Comparison of ENCODE assay signal across 8 cellular contexts in genomic region chr14:74019408-74019714, GRCh38. TPM values are rescaled to one million over a fixed set of nuclear protein-coding genes. Genes with fewer than 3 reads are reported as not detected.
A peak's percentile ranks its signal among the peaks of the same experiment; 100 is the strongest.
DNase-seq lines count a peak whose midpoint lies in the region; ATAC-seq and TF ChIP-seq lines count a peak whose summit lies in the region.

No MANE protein-coding gene starts in this region.

- H3K9me3 Mint-ChIP-seq in memory B cell = no peaks in the 10 kb centered on the region

- intact Hi-C loops in left ventricle myocardium inferior (cut with micrococcal nuclease) (no loop called here), Right ventricle myocardium inferior (cut with DNase I) (loop anchor here (1.0 to 2.0 kb wide), 2 partner anchors 65 to 69 kb away; partner anchors contain the start of genes ALDH6A1, COQ6, FAM161B and LIN52)

- no peaks in the 10 kb centered on the region for H3K36me3 Mint-ChIP-seq in memory B cell

- peaks cover 4% of the 10 kb centered on the region for H3K36me3 ChIP-seq in left ventricle myocardium inferior

- peaks cover 23% of the 10 kb centered on the region for H3K4me1 ChIP-seq in left ventricle myocardium inferior

- in situ Hi-C loops in astrocyte of the spinal cord (cut with HindIII; ENCODE audit: low sequenced_read_pairs) = no loop called here

- no peak for DNase-seq in left ventricle myocardium inferior
- no peak for DNase-seq in Right ventricle myocardium inferior (ENCODE audit: missing footprints)
- no peak for DNase-seq in astrocyte of the spinal cord (ENCODE audit: low read depth, low spot score)
- no peak for DNase-seq in memory B cell (ENCODE audit: low spot score in 2 of 2)
- no peak for DNase-seq in MV-4-11 (lab: John Stamatoyannopoulos, UW)
- no peak for DNase-seq in activated effector memory CD4-positive, alpha-beta T cell treated with anti-CD3 and anti-CD28 coated beads, Interleukin-2, amount 50 U/mL, for 16 hours
- DNase-seq in NCI-H2081 treated with DMSO at 0.1 percent for 48 hours (lab: John Stamatoyannopoulos, UW) = no peak

- H3K27ac ChIP-seq in left ventricle myocardium inferior (replicated peaks) = peak overlapping the region; percentile 99

- no peaks in the 10 kb centered on the region for H3K27me3 Mint-ChIP-seq in memory B cell

- peak overlapping the region; percentile 93 for H3K27ac Mint-ChIP-seq in memory B cell

- H3K4me3 ChIP-seq in left ventricle myocardium inferior (peak overlapping the region; percentile 98), astrocyte of the spinal cord (ENCODE audit: low read depth, low read length) (peak overlapping the region; percentile 87)

- peak overlapping the region; percentile 95 for H3K4me3 Mint-ChIP-seq in memory B cell

- peaks cover 7% of the 10 kb centered on the region for H3K4me1 Mint-ChIP-seq in memory B cell

- H3K27me3 ChIP-seq in left ventricle myocardium inferior (ENCODE audit: low read depth) = no peaks in the 10 kb centered on the region

- no peak for TF ChIP-seq CTCF in left ventricle myocardium inferior (IDR thresholded peaks at IDR 0.05; ENCODE audit: borderline replicate concordance)
- TF ChIP-seq CTCF in astrocyte of the spinal cord (IDR thresholded peaks at IDR 0.05; ENCODE audit: low read depth, low read length) = no peak

- ATAC-seq in Right ventricle myocardium inferior = no peak
- no peak for ATAC-seq in memory B cell (ENCODE audit: low read depth)
- no peak for ATAC-seq in GM18867 (IDR thresholded peaks at IDR 0.05; ENCODE audit: unreplicated experiment)

- no peaks in the 10 kb centered on the region for H3K9me3 ChIP-seq in left ventricle myocardium inferior (replicated peaks)

RNA-seq across cellular contexts. Expression of gene BBOF1, which starts 0.2 kb away (rescaled TPM):
- total RNA-seq in left ventricle myocardium inferior = 3.8 TPM
- total RNA-seq in Right ventricle myocardium inferior = 3.0 TPM

RNA-seq across cellular contexts. Expression of gene ENTPD5, which starts 0.3 kb away (rescaled TPM):
- total RNA-seq in left ventricle myocardium inferior (6.3 TPM), Right ventricle myocardium inferior (6.2 TPM)
